Comparison of ENCODE assay signal across 1 cellular context in genomic region chrX:54416965-54417364, GRCh38.
TF ChIP-seq lines count a peak whose summit lies in the region.

No MANE protein-coding gene starts in this region.

TF ChIP-seq in HepG2, 621 proteins besides CTCF, POLR2A, EP300 and RAD21 (continued from another document):
- TF ChIP-seq MLXIP (CRISPR knock-in tag; IDR thresholded peaks at IDR 0.05; ENCODE audit: borderline replicate concordance), result no peak
